9 cellular contexts compared by ENCODE assay signal in the genomic region with DNA sequence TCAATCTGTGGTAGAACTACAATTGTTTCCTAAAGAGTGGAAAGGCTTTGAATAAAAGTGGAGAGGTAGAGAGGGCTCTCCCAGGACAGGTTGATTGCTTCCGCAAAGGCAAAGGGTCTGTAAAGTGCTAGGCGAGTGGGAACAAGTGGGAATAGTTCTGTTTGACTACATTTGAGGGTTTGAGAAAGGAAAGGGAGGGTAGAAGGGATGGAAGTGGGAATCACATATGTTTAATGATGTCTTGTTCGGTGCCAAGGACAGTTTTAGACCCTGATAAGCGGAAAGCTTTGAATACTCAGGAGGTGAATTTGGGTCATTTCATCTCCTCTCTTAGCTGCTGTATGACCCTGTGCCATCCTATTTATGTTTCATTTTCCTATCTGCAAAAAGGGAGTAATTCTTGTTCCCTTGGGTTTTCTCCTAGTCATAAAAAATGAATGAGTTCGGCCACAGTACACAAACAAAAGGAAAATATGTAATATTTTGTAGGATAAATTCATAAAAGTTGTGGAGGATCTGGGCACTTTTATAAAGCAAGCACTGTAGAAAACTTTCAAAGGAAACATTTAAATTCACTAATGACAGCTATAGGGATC. TPM values are rescaled to one million over a fixed set of nuclear protein-coding genes. Genes with fewer than 3 reads are reported as not detected.
DNase-seq lines count a peak whose midpoint lies in the region; ATAC-seq and TF ChIP-seq lines count a peak whose summit lies in the region.
"Had no signal": no experiment of that assay in that cellular context is flagged by ENCODE, and none has a peak within 500 bp of the region (broad histone marks: within the 10 kb centered on the region; RNA-seq: fewer than 3 reads in every experiment).

No MANE protein-coding gene starts in this region.

- H3K27me3 Mint-ChIP-seq in CD4-positive, alpha-beta T cell: no peaks in the 10 kb centered on the region
- H3K27me3 Mint-ChIP-seq in chondrocyte (ENCODE audit: low read depth): no peaks in the 10 kb centered on the region
- peaks cover 37% of the 10 kb centered on the region for H3K27me3 Mint-ChIP-seq in neural crest cell (ENCODE audit: low read depth)

- H3K36me3 Mint-ChIP-seq in CD4-positive, alpha-beta T cell (ENCODE audit: low read depth): peaks cover 28% of the 10 kb centered on the region
- H3K36me3 Mint-ChIP-seq in chondrocyte (ENCODE audit: low read depth) (peaks cover 2% of the 10 kb centered on the region), neural crest cell (ENCODE audit: low read depth) (no peaks in the 10 kb centered on the region)

- H3K4me1 ChIP-seq in KMS-11 (ENCODE audit: low read depth, poor library complexity, severe bottlenecking): peaks cover 20% of the 10 kb centered on the region

- H4K20me1 ChIP-seq in KMS-11 (ENCODE audit: insufficient read depth): peaks cover 9% of the 10 kb centered on the region

- no peaks in the 10 kb centered on the region for H3K9me3 ChIP-seq in CD4-positive, alpha-beta T cell (ENCODE audit: control insufficient read depth, low read length)
- H3K9me3 ChIP-seq: neutrophil had no signal

- ATAC-seq in CD4-positive, alpha-beta T cell (ENCODE audit: poor library complexity): no peak
- no peak for ATAC-seq in HG02588 (IDR thresholded peaks at IDR 0.05; ENCODE audit: unreplicated experiment)
- ATAC-seq in GM18517 (IDR thresholded peaks at IDR 0.05; ENCODE audit: unreplicated experiment): no peak

- no peak overlapping the region for H2AFZ ChIP-seq in KMS-11 (ENCODE audit: low read depth)

- H3K36me3 ChIP-seq in KMS-11 (ENCODE audit: insufficient read depth): peaks cover 7% of the 10 kb centered on the region

- H3K9ac ChIP-seq in KMS-11: 0 out of 2 replicates have a peak overlapping the region, but pooled peaks have one; percentile 80

- H3K4me1 Mint-ChIP-seq in CD4-positive, alpha-beta T cell (ENCODE audit: low read depth): peaks cover 29% of the 10 kb centered on the region
- peaks cover 37% of the 10 kb centered on the region for H3K4me1 Mint-ChIP-seq in chondrocyte (ENCODE audit: low read depth)
- H3K4me1 Mint-ChIP-seq in neural crest cell: peaks cover 34% of the 10 kb centered on the region

- no peak overlapping the region for H3K4me3 ChIP-seq in KMS-11 (IDR thresholded peaks at IDR 0.05; ENCODE audit: insufficient read depth, low read depth, low read length)

- intact Hi-C loops in CD4-positive, alpha-beta T cell (cut with DNase I, micrococcal nuclease): loop anchor here in 1 of 2 experiments (2.0 kb wide), 1 partner anchor 65 kb away; no protein-coding TSS in a partner anchor

- H3K27ac ChIP-seq in CD4-positive, alpha-beta T cell (ENCODE audit: low read depth, low read length): no peak overlapping the region
- peak overlapping the region; percentile 73; the same call in 1 of the 2 replicates for H3K27ac ChIP-seq in KMS-11

- peak overlapping the region; percentile 95 for H3K4me3 Mint-ChIP-seq in CD4-positive, alpha-beta T cell
- H3K4me3 Mint-ChIP-seq in chondrocyte (ENCODE audit: unreplicated experiment) (peak overlapping the region; percentile 88), neural crest cell (peak overlapping the region; percentile 96)

- no peaks in the 10 kb centered on the region for H3K27me3 ChIP-seq in CD4-positive, alpha-beta T cell (ENCODE audit: control insufficient read depth, insufficient read depth, low read length)
- H3K27me3 ChIP-seq in KMS-11 (ENCODE audit: insufficient read depth, low read depth): no peaks in the 10 kb centered on the region

- no peaks in the 10 kb centered on the region for H3K9me3 Mint-ChIP-seq in CD4-positive, alpha-beta T cell
- H3K9me3 Mint-ChIP-seq in chondrocyte (ENCODE audit: low read depth) (no peaks in the 10 kb centered on the region), neural crest cell (no peaks in the 10 kb centered on the region)

- peak overlapping the region; percentile 70 for H3K4me2 ChIP-seq in KMS-11

- peaks cover 31% of the 10 kb centered on the region for H3K79me2 ChIP-seq in KMS-11 (ENCODE audit: insufficient read depth, low read depth)

- TF ChIP-seq CTCF in CD4-positive, alpha-beta T cell (IDR thresholded peaks at IDR 0.05): no peak
- TF ChIP-seq CTCF in KMS-11 (conservative IDR thresholded peaks at IDR 0.05; ENCODE audit: low read depth, low read length) (no peak), chondrocyte (IDR thresholded peaks at IDR 0.05) (no peak), neural crest cell (conservative IDR thresholded peaks at IDR 0.05) (no peak)

- DNase-seq in CD4-positive, alpha-beta T cell: no peak
- no peak for DNase-seq in chondrocyte (ENCODE audit: low spot score)
- no peak for DNase-seq in neural crest cell (ENCODE audit: low read depth, low spot score)
- DNase-seq in NCI-H146 treated with DMSO at 0.1 percent for 48 hours (lab: John Stamatoyannopoulos, UW; ENCODE audit: unreplicated experiment): no peak
- no peak for DNase-seq in inferior parietal cortex (ENCODE audit: extremely low spot score)

- POLR2A ChIA-PET in CD4-positive, alpha-beta T cell (lab: Charles Lee): interaction anchor here (1.6 to 8.3 kb wide), 4 partner anchors 119 to 182 kb away, joined by 3 to 164 read pairs (median 78); partner anchors contain the start of gene MTCH1

- peak overlapping the region; percentile 90 for H3K27ac Mint-ChIP-seq in CD4-positive, alpha-beta T cell
- H3K27ac Mint-ChIP-seq in chondrocyte (ENCODE audit: unreplicated experiment): peak overlapping the region; percentile 13
- no peak overlapping the region for H3K27ac Mint-ChIP-seq in neural crest cell (ENCODE audit: unreplicated experiment)

- CTCF ChIA-PET in CD4-positive, alpha-beta T cell (lab: Charles Lee): interaction anchor here (5.3 to 7.2 kb wide), 3 partner anchors 116 to 149 kb away, joined by 32 to 123 read pairs (median 116); no protein-coding TSS in a partner anchor

RNA-seq across cellular contexts. Expression of gene PIM1, which starts 1.7 kb away (rescaled TPM):
- total RNA-seq in CD4-positive, alpha-beta T cell: 100 to 1,000 TPM; 175 to 183 TPM
- total RNA-seq in chondrocyte (11.3 to 15.1 TPM (median 13.0 TPM) in 3 replicates), neural crest cell (8.6 and 9.1 TPM in 2 replicates)

Comparison
In these comparisons a context has a peak if more than half of its experiments do, and no peak if none do; other contexts are left out.
1. RNA of gene PIM1, which starts 1.7 kb away (total RNA-seq): 175 to 183 TPM in CD4-positive, alpha-beta T cell; 11.3 to 15.1 TPM in chondrocyte and 8.6 to 9.1 TPM in neural crest cell; every median in the first group is over 10 times any median in the second.
2. Peak in every context shown above with its lines, with median percentiles within 50 percentile points of each other: H3K4me3 Mint-ChIP-seq.